Comparison of ENCODE assay signal across 12 cellular contexts in genomic region chr10:73589538-73590126, GRCh38. TPM values are rescaled to one million over a fixed set of nuclear protein-coding genes. Genes with fewer than 3 reads are reported as not detected.
DNase-seq lines count a peak whose midpoint lies in the region; ATAC-seq and TF ChIP-seq lines count a peak whose summit lies in the region.
"Had no signal": no experiment of that assay in that cellular context is flagged by ENCODE, and none has a peak within 500 bp of the region (broad histone marks: within the 10 kb centered on the region; RNA-seq: fewer than 3 reads in every experiment).

No MANE protein-coding gene starts in this region.

- no TSS peak for BruUV-seq in Panc1 (replicated peaks; lab: Mats Ljungman, UMichigan)

- POLR2A ChIA-PET in Panc1 (lab: Charles Lee) = no interaction called here

- peaks cover 47% of the 10 kb centered on the region for H3K4me1 ChIP-seq in Panc1 (ENCODE audit: control insufficient read depth, insufficient read depth, low read length)

- no peaks in the 10 kb centered on the region for H3K27me3 Mint-ChIP-seq in nephron (ENCODE audit: low read depth)
- no peaks in the 10 kb centered on the region for H3K27me3 Mint-ChIP-seq in chondrocyte (ENCODE audit: low read depth)
- H3K27me3 Mint-ChIP-seq: memory B cell had no signal

- intact Hi-C loops in Panc1 (cut with micrococcal nuclease; ENCODE audit: unreplicated experiment) = no loop called here

- H3K9me3 ChIP-seq in Panc1 (ENCODE audit: control insufficient read depth, insufficient read depth, low read depth, low read length) = no peaks in the 10 kb centered on the region

- H3K4me3 Mint-ChIP-seq in nephron (no peak overlapping the region), chondrocyte (ENCODE audit: unreplicated experiment) (no peak overlapping the region)
- H3K4me3 Mint-ChIP-seq: memory B cell had no signal

- no peaks in the 10 kb centered on the region for H3K27me3 ChIP-seq in Panc1 (ENCODE audit: control insufficient read depth, insufficient read depth, low read length)
- H3K27me3 ChIP-seq: BLaER1 treated with 17β-estradiol and CSF1 and Interleukin-3, amounts not matched to agents 10 nM and 100 nM had no signal

- in situ Hi-C loops in Panc1 (cut with HindIII; ENCODE audit: low pct_unique_long_range_greater_than_20kb, low sequenced_read_pairs) = no loop called here

- ATAC-seq in Panc1 = no peak

- H3K4me1 Mint-ChIP-seq in nephron (peaks cover 44% of the 10 kb centered on the region), chondrocyte (ENCODE audit: low read depth) (peaks cover 32% of the 10 kb centered on the region)

- DNase-seq in Ammon's horn (ENCODE audit: low spot score) (peak; percentile 92), Panc1 (ENCODE audit: low read depth, low spot score) (no peak), fibroblast of pulmonary artery (ENCODE audit: low read depth) (peak; percentile 57), chondrocyte (ENCODE audit: low spot score) (no peak), SKM-1 (lab: John Stamatoyannopoulos, UW; ENCODE audit: unreplicated experiment) (no peak), iPS-NIHi11 (ENCODE audit: low spot score) (no peak)
- no peak for DNase-seq in activated T-cell treated with anti-CD3 and anti-CD28 coated beads, Interleukin-2, amount 50 U/mL, for 48 hours
- DNase-seq: NCI-H1694 treated with DMSO at 0.1 percent for 48 hours had no signal

- H3K36me3 ChIP-seq in Panc1 (ENCODE audit: control insufficient read depth, insufficient read depth, low read length) = no peaks in the 10 kb centered on the region
- H3K36me3 ChIP-seq: BLaER1 treated with 17β-estradiol and CSF1 and Interleukin-3, amounts not matched to agents 10 nM and 100 nM had no signal

- H3K4me3 ChIP-seq in Panc1 (ENCODE audit: low read depth in 2 of 2, low read length in 2 of 2) = no peak overlapping the region
- no peak overlapping the region for H3K4me3 ChIP-seq in fibroblast of pulmonary artery (replicated peaks; ENCODE audit: low read depth, low read length)
- H3K4me3 ChIP-seq: BLaER1 treated with 17β-estradiol and CSF1 and Interleukin-3, amounts not matched to agents 10 nM and 100 nM had no signal

- peak overlapping the region; percentile 84; the same call in 1 of the 2 replicates for H3K27ac ChIP-seq in Panc1 (ENCODE audit: low read length)
- H3K27ac ChIP-seq: BLaER1 treated with 17β-estradiol and CSF1 and Interleukin-3, amounts not matched to agents 10 nM and 100 nM had no signal

- H3K36me3 Mint-ChIP-seq in nephron (ENCODE audit: low read depth) = peaks cover 6% of the 10 kb centered on the region
- no peaks in the 10 kb centered on the region for H3K36me3 Mint-ChIP-seq in chondrocyte (ENCODE audit: low read depth)

- TF ChIP-seq CTCF in Panc1 (IDR thresholded peaks at IDR 0.05) (no peak), fibroblast of pulmonary artery (IDR thresholded peaks at IDR 0.05; ENCODE audit: low read length, missing control alignments) (no peak), nephron (IDR thresholded peaks at IDR 0.05; ENCODE audit: unreplicated experiment in 3 of 3) (no peak), chondrocyte (IDR thresholded peaks at IDR 0.05) (no peak)

- peak overlapping the region; percentile 23 to 78 (median 42) for H3K27ac Mint-ChIP-seq in nephron
- no peak overlapping the region for H3K27ac Mint-ChIP-seq in chondrocyte (ENCODE audit: unreplicated experiment)
- H3K27ac Mint-ChIP-seq: memory B cell had no signal

- CTCF ChIA-PET in Panc1 (lab: Charles Lee) = no interaction called here

- H3K9me3 Mint-ChIP-seq in nephron = peaks cover 4% of the 10 kb centered on the region
- H3K9me3 Mint-ChIP-seq in chondrocyte (ENCODE audit: low read depth) = peaks cover 3% of the 10 kb centered on the region

RNA-seq across cellular contexts. Expression of gene USP54, which starts 1.5 kb away (rescaled TPM):
- total RNA-seq in Panc1 (2021; ENCODE audit: unreplicated experiment) (32.8 TPM), chondrocyte (5.8 to 11.6 TPM (median 6.5 TPM) in 3 replicates)
- 15.0 TPM for polyA plus RNA-seq in Panc1 (2012; ENCODE audit: insufficient read length)

RNA-seq across cellular contexts. Expression of gene MYOZ1, which starts 51.6 kb away (rescaled TPM):
- total RNA-seq in Panc1 (2021; ENCODE audit: unreplicated experiment) (not detected), chondrocyte (4.2 to 18.4 TPM (median 5.2 TPM) in 3 replicates)
- not detected for polyA plus RNA-seq in Panc1 (2012; ENCODE audit: insufficient read length)
- total RNA-seq: dermis microvascular lymphatic vessel endothelial cell had no signal

Comparison
In these comparisons a context has a peak if more than half of its experiments do, and no peak if none do; other contexts are left out.
1. DNase-seq: peak in Ammon's horn (single experiment) and fibroblast of pulmonary artery (single experiment); none in Panc1 (single experiment), activated T-cell treated with anti-CD3 and anti-CD28 coated beads, Interleukin-2, amount 50 U/mL, for 48 hours (0 of 2), chondrocyte (single experiment), SKM-1 (single experiment) and iPS-NIHi11 (single experiment).